Comparison of ENCODE assay signal across 8 cellular contexts in the genomic region with DNA sequence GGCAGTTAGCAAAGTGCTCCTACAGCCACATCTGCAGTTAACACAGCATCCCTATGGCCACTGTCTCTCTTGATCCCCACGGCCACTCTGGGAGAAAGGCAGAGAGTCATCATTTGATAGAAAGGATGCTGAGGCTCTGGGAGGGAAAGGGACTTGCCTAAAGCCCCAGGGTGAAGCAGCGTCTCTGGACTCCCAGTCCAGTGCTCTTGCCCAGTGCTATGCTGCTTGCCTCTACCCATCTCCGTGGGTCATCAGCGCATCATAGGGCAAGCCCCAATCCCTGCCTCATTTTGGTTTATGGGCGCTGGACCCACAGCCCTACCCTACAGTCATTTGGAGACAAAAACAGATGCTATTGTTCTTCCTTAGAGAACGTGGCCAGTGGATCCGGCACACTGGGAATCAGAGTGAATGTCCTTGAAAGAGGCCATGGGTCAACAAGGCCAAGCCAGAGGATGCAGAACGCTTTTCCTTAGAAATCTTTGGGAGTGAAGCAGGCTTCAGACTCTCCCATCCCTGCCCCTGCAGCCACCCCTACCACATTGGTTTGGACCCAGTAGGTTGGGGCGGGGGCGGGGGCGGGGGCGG. TPM values are rescaled to one million over a fixed set of nuclear protein-coding genes. Genes with fewer than 3 reads are reported as not detected.
DNase-seq lines count a peak whose midpoint lies in the region; ATAC-seq and TF ChIP-seq lines count a peak whose summit lies in the region.
"Not testable (repeated sequence)": the region's sequence is repeated elsewhere in the genome, so short reads cannot be mapped to it uniquely, and the experiment has no call there.

No MANE protein-coding gene starts in this region.

- POLR2A ChIA-PET in HCT116 (lab: Charles Lee): not testable (repeated sequence)

- not testable (repeated sequence) for H3K36me3 ChIP-seq in BLaER1; HCT116 (ENCODE audit: control insufficient read depth in 1 of 2, insufficient read depth in 2 of 2, low read length in 2 of 2)

- H3K36me3 Mint-ChIP-seq in activated CD4-positive, alpha-beta T cell treated with anti-CD3 and anti-CD28 coated beads, Interleukin-2, amount 10 ng/mL, durations not matched to agents 24 days and 14 days (ENCODE audit: low read depth); activated naive CD4-positive, alpha-beta T cell treated with anti-CD3 and anti-CD28 coated beads, Interleukin-2, amount 50 U/mL, for 24 hours; dendritic cell treated with granulocyte-macrophage colony-stimulating factor and Interleukin-4, amounts not matched to agents 40 ng/mL and 50 ng/mL, for 4 days (ENCODE audit: low read depth); immature natural killer cell; natural killer cell; stimulated activated effector memory CD8-positive, alpha-beta T cell treated with anti-CD3 and anti-CD28 coated beads, Interleukin-12 subunit alpha, Interleukin-12 subunit beta, amount 100 ng/mL, for 72 hours: not testable (repeated sequence)

- not testable (repeated sequence) for H2AFZ ChIP-seq in HCT116 (ENCODE audit: low read depth, low read length, poor library complexity, severe bottlenecking)

- not testable (repeated sequence) for H3K79me2 ChIP-seq in HCT116 (ENCODE audit: insufficient read depth, low read length)

- BruUV-seq in HCT116 (replicated peaks; lab: Mats Ljungman, UMichigan): not testable (repeated sequence)

- CTCF ChIA-PET in HCT116 (lab: Charles Lee): not testable (repeated sequence)

- not testable (repeated sequence) for H3K9ac ChIP-seq in BLaER1; HCT116 (ENCODE audit: low read length)

- peaks cover 18% of the 10 kb centered on the region for H3K4me1 Mint-ChIP-seq in activated CD4-positive, alpha-beta T cell treated with anti-CD3 and anti-CD28 coated beads, Interleukin-2, amount 10 ng/mL, durations not matched to agents 24 days and 14 days
- not testable (repeated sequence) for H3K4me1 Mint-ChIP-seq in activated naive CD4-positive, alpha-beta T cell treated with anti-CD3 and anti-CD28 coated beads, Interleukin-2, amount 50 U/mL, for 24 hours
- H3K4me1 Mint-ChIP-seq in dendritic cell treated with granulocyte-macrophage colony-stimulating factor and Interleukin-4, amounts not matched to agents 40 ng/mL and 50 ng/mL, for 4 days (ENCODE audit: low read depth): peaks cover 64% of the 10 kb centered on the region
- peaks cover 20 to 25% of the 10 kb centered on the region in 2 donors for H3K4me1 Mint-ChIP-seq in immature natural killer cell
- H3K4me1 Mint-ChIP-seq in natural killer cell: peaks cover 4 to 25% of the 10 kb centered on the region in 2 donors
- peaks cover 19% of the 10 kb centered on the region for H3K4me1 Mint-ChIP-seq in stimulated activated effector memory CD8-positive, alpha-beta T cell treated with anti-CD3 and anti-CD28 coated beads, Interleukin-12 subunit alpha, Interleukin-12 subunit beta, amount 100 ng/mL, for 72 hours

- not testable (repeated sequence) for DNase-seq in HCT116 (ENCODE audit: low read depth, low spot score); activated CD4-positive, alpha-beta T cell treated with anti-CD3 and anti-CD28 coated beads, Interleukin-2, amount 10 ng/mL, durations not matched to agents 24 days and 14 days; immature natural killer cell; natural killer cell
- DNase-seq in stimulated activated effector memory CD8-positive, alpha-beta T cell treated with anti-CD3 and anti-CD28 coated beads, Interleukin-12 subunit alpha, Interleukin-12 subunit beta, amount 100 ng/mL, for 72 hours (ENCODE audit: low spot score in 2 of 2): peak in 1 of 2 donors; percentile 48

- ATAC-seq in HCT116; natural killer cell; stimulated activated effector memory CD8-positive, alpha-beta T cell treated with anti-CD3 and anti-CD28 coated beads, Interleukin-12 subunit alpha, Interleukin-12 subunit beta, amount 100 ng/mL, for 72 hours: not testable (repeated sequence)

- not testable (repeated sequence) for H3K9me2 ChIP-seq in HCT116 (ENCODE audit: insufficient read depth)

- H3K4me3 Mint-ChIP-seq in activated CD4-positive, alpha-beta T cell treated with anti-CD3 and anti-CD28 coated beads, Interleukin-2, amount 10 ng/mL, durations not matched to agents 24 days and 14 days: peak overlapping the region; percentile 48
- H3K4me3 Mint-ChIP-seq in activated naive CD4-positive, alpha-beta T cell treated with anti-CD3 and anti-CD28 coated beads, Interleukin-2, amount 50 U/mL, for 24 hours: peak overlapping the region; percentile 47
- peak overlapping the region; percentile 27 for H3K4me3 Mint-ChIP-seq in dendritic cell treated with granulocyte-macrophage colony-stimulating factor and Interleukin-4, amounts not matched to agents 40 ng/mL and 50 ng/mL, for 4 days
- peak overlapping the region in 4 of 5 donors; percentile 33 to 49 (median 38) for H3K4me3 Mint-ChIP-seq in immature natural killer cell
- H3K4me3 Mint-ChIP-seq in natural killer cell: peak overlapping the region; percentile 25
- H3K4me3 Mint-ChIP-seq in stimulated activated effector memory CD8-positive, alpha-beta T cell treated with anti-CD3 and anti-CD28 coated beads, Interleukin-12 subunit alpha, Interleukin-12 subunit beta, amount 100 ng/mL, for 72 hours: peak overlapping the region; percentile 73

- RAD21 ChIA-PET in HCT116 (lab: Charles Lee; ENCODE audit: low non-redundant PET in 1 of 2, low total read pairs in 2 of 2, uncharacterized antibody in 2 of 2, unreplicated experiment in 2 of 2): not testable (repeated sequence)

- H3K4me3 ChIP-seq in BLaER1; HCT116 (replicated peaks in 1 of 2; ENCODE audit: low read depth in 1 of 2, low read length in 2 of 2): not testable (repeated sequence)

- TF ChIP-seq POLR2A in HCT116 (IDR thresholded peaks at IDR 0.05; ENCODE audit: borderline replicate concordance, extremely low read depth, insufficient read depth, insufficient read length): not testable (repeated sequence)

- not testable (repeated sequence) for H3K9me3 ChIP-seq in BLaER1; HCT116 (ENCODE audit: control insufficient read depth in 1 of 2, insufficient read depth in 1 of 2, low read depth in 1 of 2, low read length in 2 of 2)

- not testable (repeated sequence) for H3K27me3 ChIP-seq in BLaER1; HCT116 (ENCODE audit: insufficient read depth, low read length)

- H3K4me2 ChIP-seq in BLaER1 (peak overlapping the region; percentile 91), HCT116 (ENCODE audit: low read length) (peak overlapping the region; percentile 98)

- peaks cover 26% of the 10 kb centered on the region for H3K27me3 Mint-ChIP-seq in activated CD4-positive, alpha-beta T cell treated with anti-CD3 and anti-CD28 coated beads, Interleukin-2, amount 10 ng/mL, durations not matched to agents 24 days and 14 days
- not testable (repeated sequence) for H3K27me3 Mint-ChIP-seq in activated naive CD4-positive, alpha-beta T cell treated with anti-CD3 and anti-CD28 coated beads, Interleukin-2, amount 50 U/mL, for 24 hours
- H3K27me3 Mint-ChIP-seq in dendritic cell treated with granulocyte-macrophage colony-stimulating factor and Interleukin-4, amounts not matched to agents 40 ng/mL and 50 ng/mL, for 4 days: peaks cover 19% of the 10 kb centered on the region
- H3K27me3 Mint-ChIP-seq in immature natural killer cell (ENCODE audit: low read depth in 3 of 3) (peaks cover 18 to 43% (median 20%) of the 10 kb centered on the region in 3 donors), natural killer cell (ENCODE audit: low read depth in 2 of 2) (peaks cover 42 to 69% of the 10 kb centered on the region in 2 donors)

- H3K27ac ChIP-seq in BLaER1; HCT116 (ENCODE audit: low read depth, low read length): not testable (repeated sequence)

- H4K20me1 ChIP-seq in BLaER1: peaks cover 12% of the 10 kb centered on the region; the same call in 1 of the 2 replicates
- not testable (repeated sequence) for H4K20me1 ChIP-seq in HCT116 (ENCODE audit: insufficient read depth)

- TF ChIP-seq CTCF in HCT116 (IDR thresholded peaks at IDR 0.05 in 2 of 3, conservative IDR thresholded peaks at IDR 0.05 in 1 of 3; ENCODE audit: borderline replicate concordance in 1 of 3, insufficient read depth in 1 of 3, low read depth in 2 of 3, low read length in 2 of 3); natural killer cell (IDR thresholded peaks at IDR 0.05): not testable (repeated sequence)

- not testable (repeated sequence) for H3K9me3 Mint-ChIP-seq in activated CD4-positive, alpha-beta T cell treated with anti-CD3 and anti-CD28 coated beads, Interleukin-2, amount 10 ng/mL, durations not matched to agents 24 days and 14 days; activated naive CD4-positive, alpha-beta T cell treated with anti-CD3 and anti-CD28 coated beads, Interleukin-2, amount 50 U/mL, for 24 hours; dendritic cell treated with granulocyte-macrophage colony-stimulating factor and Interleukin-4, amounts not matched to agents 40 ng/mL and 50 ng/mL, for 4 days; immature natural killer cell; natural killer cell; stimulated activated effector memory CD8-positive, alpha-beta T cell treated with anti-CD3 and anti-CD28 coated beads, Interleukin-12 subunit alpha, Interleukin-12 subunit beta, amount 100 ng/mL, for 72 hours

- intact Hi-C loops in HCT116 (cut with micrococcal nuclease); activated CD4-positive, alpha-beta T cell treated with anti-CD3 and anti-CD28 coated beads, Interleukin-2, amount 10 ng/mL, durations not matched to agents 24 days and 14 days (cut with micrococcal nuclease); dendritic cell treated with granulocyte-macrophage colony-stimulating factor and Interleukin-4, amounts not matched to agents 40 ng/mL and 50 ng/mL, for 4 days (cut with micrococcal nuclease); natural killer cell (cut with micrococcal nuclease): not testable (repeated sequence)

- not testable (repeated sequence) for TF ChIP-seq RAD21 in HCT116 (IDR thresholded peaks at IDR 0.05; ENCODE audit: low read depth)

- H3K4me1 ChIP-seq in BLaER1 (peaks cover 59% of the 10 kb centered on the region), HCT116 (ENCODE audit: control insufficient read depth in 1 of 2, insufficient read depth in 2 of 2, low read length in 2 of 2) (peaks cover 2 to 17% of the 10 kb centered on the region in 2 experiments; a peak in 3 of 4 replicates)

- H3K27ac Mint-ChIP-seq in activated CD4-positive, alpha-beta T cell treated with anti-CD3 and anti-CD28 coated beads, Interleukin-2, amount 10 ng/mL, durations not matched to agents 24 days and 14 days; activated naive CD4-positive, alpha-beta T cell treated with anti-CD3 and anti-CD28 coated beads, Interleukin-2, amount 50 U/mL, for 24 hours; immature natural killer cell: not testable (repeated sequence)
- H3K27ac Mint-ChIP-seq in dendritic cell treated with granulocyte-macrophage colony-stimulating factor and Interleukin-4, amounts not matched to agents 40 ng/mL and 50 ng/mL, for 4 days: peak overlapping the region; percentile 54
- H3K27ac Mint-ChIP-seq in natural killer cell: peak overlapping the region in 1 of 2 donors; percentile 80
- peak overlapping the region; percentile 40 for H3K27ac Mint-ChIP-seq in stimulated activated effector memory CD8-positive, alpha-beta T cell treated with anti-CD3 and anti-CD28 coated beads, Interleukin-12 subunit alpha, Interleukin-12 subunit beta, amount 100 ng/mL, for 72 hours

RNA-seq across cellular contexts. Expression of a gene that starts 24.6 kb away (rescaled TPM):
- 18.1 TPM for total RNA-seq in HCT116 (2021; ENCODE audit: unreplicated experiment)
- polyA plus RNA-seq in HCT116 (2012): 17.8 and 20.2 TPM in 2 replicates
- not detected in 2 replicates for total RNA-seq in activated CD4-positive, alpha-beta T cell treated with anti-CD3 and anti-CD28 coated beads, Interleukin-2, amount 10 ng/mL, durations not matched to agents 24 days and 14 days
- under 1 TPM in 2 of 3 donors, not detected in 1; 0.12 to 0.18 TPM for polyA plus RNA-seq in immature natural killer cell
- total RNA-seq in natural killer cell: under 1 TPM; 0.05 to 0.09 (median 0.07) TPM

Comparison
In these comparisons a context has a peak if more than half of its experiments do, and no peak if none do; other contexts are left out.
1. RNA of a gene that starts 24.6 kb away (total RNA-seq): 18.1 TPM in HCT116 (single experiment); 0.05 to 0.09 TPM in natural killer cell and not detected in activated CD4-positive, alpha-beta T cell treated with anti-CD3 and anti-CD28 coated beads, Interleukin-2, amount 10 ng/mL, durations not matched to agents 24 days and 14 days; every median in the first group is over 10 times any median in the second.
2. Peak in every context shown above with its lines, with median percentiles within 50 percentile points of each other: H3K4me3 Mint-ChIP-seq.